Comparison of ENCODE assay signal across 1 cellular context in genomic region chr3:53159415-53160135, GRCh38.
A peak's percentile ranks its signal among the peaks of the same experiment; 100 is the strongest.
TF ChIP-seq lines count a peak whose summit lies in the region.

No MANE protein-coding gene starts in this region.

TF ChIP-seq in HepG2, 621 proteins besides CTCF, POLR2A, EP300 and RAD21 (continued from another document and continues in another):
- TF ChIP-seq, protein P1, sequence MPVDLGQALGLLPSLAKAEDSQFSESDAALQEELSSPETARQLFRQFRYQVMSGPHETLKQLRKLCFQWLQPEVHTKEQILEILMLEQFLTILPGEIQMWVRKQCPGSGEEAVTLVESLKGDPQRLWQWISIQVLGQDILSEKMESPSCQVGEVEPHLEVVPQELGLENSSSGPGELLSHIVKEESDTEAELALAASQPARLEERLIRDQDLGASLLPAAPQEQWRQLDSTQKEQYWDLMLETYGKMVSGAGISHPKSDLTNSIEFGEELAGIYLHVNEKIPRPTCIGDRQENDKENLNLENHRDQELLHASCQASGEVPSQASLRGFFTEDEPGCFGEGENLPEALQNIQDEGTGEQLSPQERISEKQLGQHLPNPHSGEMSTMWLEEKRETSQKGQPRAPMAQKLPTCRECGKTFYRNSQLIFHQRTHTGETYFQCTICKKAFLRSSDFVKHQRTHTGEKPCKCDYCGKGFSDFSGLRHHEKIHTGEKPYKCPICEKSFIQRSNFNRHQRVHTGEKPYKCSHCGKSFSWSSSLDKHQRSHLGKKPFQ (CRISPR knock-in tag; IDR thresholded peaks at IDR 0.05; ENCODE audit: insufficient replicate concordance): peak; percentile 54
- TF ChIP-seq GLMP (CRISPR knock-in tag; IDR thresholded peaks at IDR 0.05; ENCODE audit: borderline replicate concordance) (no peak), RBFOX2 (IDR thresholded peaks at IDR 0.05; ENCODE audit: low read depth, low read length) (no peak), SALL2 (CRISPR knock-in tag; IDR thresholded peaks at IDR 0.05) (no peak), ZNF891 (CRISPR knock-in tag; IDR thresholded peaks at IDR 0.05) (peak; percentile 71; the same call in 1 of the 2 replicates), ZNF260 (CRISPR knock-in tag; IDR thresholded peaks at IDR 0.05; ENCODE audit: borderline replicate concordance, low read depth) (no peak), NR2F2 (IDR thresholded peaks at IDR 0.05; ENCODE audit: borderline replicate concordance, low read depth) (0 out of 2 replicates have a peak, but pooled peaks have one; percentile 23), CREM (IDR thresholded peaks at IDR 0.05) (peak; percentile 46; the same call in 1 of the 2 replicates), CREM (CRISPR knock-in tag; IDR thresholded peaks at IDR 0.05) (no peak), ARID3A (IDR thresholded peaks at IDR 0.05; ENCODE audit: low read depth, low read length) (no peak), MEIS1 (CRISPR knock-in tag; IDR thresholded peaks at IDR 0.05; ENCODE audit: borderline replicate concordance) (no peak), THRA (CRISPR knock-in tag; IDR thresholded peaks at IDR 0.05; ENCODE audit: borderline replicate concordance) (peak; percentile 98), ZBTB43 (CRISPR knock-in tag; conservative IDR thresholded peaks at IDR 0.05) (no peak), NKX3-1 (CRISPR knock-in tag; IDR thresholded peaks at IDR 0.05) (no peak), SP5 (CRISPR knock-in tag; IDR thresholded peaks at IDR 0.05; ENCODE audit: borderline replicate concordance, low read depth) (peak; percentile 79), SUZ12 (IDR thresholded peaks at IDR 0.05; ENCODE audit: low read depth, low read length) (no peak), CEBPB (IDR thresholded peaks at IDR 0.05; ENCODE audit: borderline replicate concordance, low read depth, low read length) (no peak), HMGA1 (CRISPR knock-in tag; conservative IDR thresholded peaks at IDR 0.05) (no peak), NFAT5 (CRISPR knock-in tag; IDR thresholded peaks at IDR 0.05) (no peak)
- TF ChIP-seq, protein P2, sequence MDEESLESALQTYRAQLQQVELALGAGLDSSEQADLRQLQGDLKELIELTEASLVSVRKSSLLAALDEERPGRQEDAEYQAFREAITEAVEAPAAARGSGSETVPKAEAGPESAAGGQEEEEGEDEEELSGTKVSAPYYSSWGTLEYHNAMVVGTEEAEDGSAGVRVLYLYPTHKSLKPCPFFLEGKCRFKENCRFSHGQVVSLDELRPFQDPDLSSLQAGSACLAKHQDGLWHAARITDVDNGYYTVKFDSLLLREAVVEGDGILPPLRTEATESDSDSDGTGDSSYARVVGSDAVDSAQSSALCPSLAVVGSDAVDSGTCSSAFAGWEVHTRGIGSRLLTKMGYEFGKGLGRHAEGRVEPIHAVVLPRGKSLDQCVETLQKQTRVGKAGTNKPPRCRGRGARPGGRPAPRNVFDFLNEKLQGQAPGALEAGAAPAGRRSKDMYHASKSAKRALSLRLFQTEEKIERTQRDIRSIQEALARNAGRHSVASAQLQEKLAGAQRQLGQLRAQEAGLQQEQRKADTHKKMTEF (CRISPR knock-in tag; IDR thresholded peaks at IDR 0.05): peak; percentile 37; the same call in 1 of the 2 replicates
- TF ChIP-seq, protein P3, sequence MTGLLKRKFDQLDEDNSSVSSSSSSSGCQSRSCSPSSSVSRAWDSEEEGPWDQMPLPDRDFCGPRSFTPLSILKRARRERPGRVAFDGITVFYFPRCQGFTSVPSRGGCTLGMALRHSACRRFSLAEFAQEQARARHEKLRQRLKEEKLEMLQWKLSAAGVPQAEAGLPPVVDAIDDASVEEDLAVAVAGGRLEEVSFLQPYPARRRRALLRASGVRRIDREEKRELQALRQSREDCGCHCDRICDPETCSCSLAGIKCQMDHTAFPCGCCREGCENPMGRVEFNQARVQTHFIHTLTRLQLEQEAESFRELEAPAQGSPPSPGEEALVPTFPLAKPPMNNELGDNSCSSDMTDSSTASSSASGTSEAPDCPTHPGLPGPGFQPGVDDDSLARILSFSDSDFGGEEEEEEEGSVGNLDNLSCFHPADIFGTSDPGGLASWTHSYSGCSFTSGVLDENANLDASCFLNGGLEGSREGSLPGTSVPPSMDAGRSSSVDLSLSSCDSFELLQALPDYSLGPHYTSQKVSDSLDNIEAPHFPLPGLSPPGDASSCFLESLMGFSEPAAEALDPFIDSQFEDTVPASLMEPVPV (CRISPR knock-in tag; IDR thresholded peaks at IDR 0.05): no peak
- TF ChIP-seq, protein P4, sequence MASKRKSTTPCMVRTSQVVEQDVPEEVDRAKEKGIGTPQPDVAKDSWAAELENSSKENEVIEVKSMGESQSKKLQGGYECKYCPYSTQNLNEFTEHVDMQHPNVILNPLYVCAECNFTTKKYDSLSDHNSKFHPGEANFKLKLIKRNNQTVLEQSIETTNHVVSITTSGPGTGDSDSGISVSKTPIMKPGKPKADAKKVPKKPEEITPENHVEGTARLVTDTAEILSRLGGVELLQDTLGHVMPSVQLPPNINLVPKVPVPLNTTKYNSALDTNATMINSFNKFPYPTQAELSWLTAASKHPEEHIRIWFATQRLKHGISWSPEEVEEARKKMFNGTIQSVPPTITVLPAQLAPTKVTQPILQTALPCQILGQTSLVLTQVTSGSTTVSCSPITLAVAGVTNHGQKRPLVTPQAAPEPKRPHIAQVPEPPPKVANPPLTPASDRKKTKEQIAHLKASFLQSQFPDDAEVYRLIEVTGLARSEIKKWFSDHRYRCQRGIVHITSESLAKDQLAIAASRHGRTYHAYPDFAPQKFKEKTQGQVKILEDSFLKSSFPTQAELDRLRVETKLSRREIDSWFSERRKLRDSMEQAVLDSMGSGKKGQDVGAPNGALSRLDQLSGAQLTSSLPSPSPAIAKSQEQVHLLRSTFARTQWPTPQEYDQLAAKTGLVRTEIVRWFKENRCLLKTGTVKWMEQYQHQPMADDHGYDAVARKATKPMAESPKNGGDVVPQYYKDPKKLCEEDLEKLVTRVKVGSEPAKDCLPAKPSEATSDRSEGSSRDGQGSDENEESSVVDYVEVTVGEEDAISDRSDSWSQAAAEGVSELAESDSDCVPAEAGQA (IDR thresholded peaks at IDR 0.05; ENCODE audit: low read depth): 0 out of 2 replicates have a peak, but pooled peaks have one; percentile 36
- TF ChIP-seq, protein P4 (CRISPR knock-in tag; IDR thresholded peaks at IDR 0.05; ENCODE audit: borderline replicate concordance): no peak
- TF ChIP-seq, protein P5, sequence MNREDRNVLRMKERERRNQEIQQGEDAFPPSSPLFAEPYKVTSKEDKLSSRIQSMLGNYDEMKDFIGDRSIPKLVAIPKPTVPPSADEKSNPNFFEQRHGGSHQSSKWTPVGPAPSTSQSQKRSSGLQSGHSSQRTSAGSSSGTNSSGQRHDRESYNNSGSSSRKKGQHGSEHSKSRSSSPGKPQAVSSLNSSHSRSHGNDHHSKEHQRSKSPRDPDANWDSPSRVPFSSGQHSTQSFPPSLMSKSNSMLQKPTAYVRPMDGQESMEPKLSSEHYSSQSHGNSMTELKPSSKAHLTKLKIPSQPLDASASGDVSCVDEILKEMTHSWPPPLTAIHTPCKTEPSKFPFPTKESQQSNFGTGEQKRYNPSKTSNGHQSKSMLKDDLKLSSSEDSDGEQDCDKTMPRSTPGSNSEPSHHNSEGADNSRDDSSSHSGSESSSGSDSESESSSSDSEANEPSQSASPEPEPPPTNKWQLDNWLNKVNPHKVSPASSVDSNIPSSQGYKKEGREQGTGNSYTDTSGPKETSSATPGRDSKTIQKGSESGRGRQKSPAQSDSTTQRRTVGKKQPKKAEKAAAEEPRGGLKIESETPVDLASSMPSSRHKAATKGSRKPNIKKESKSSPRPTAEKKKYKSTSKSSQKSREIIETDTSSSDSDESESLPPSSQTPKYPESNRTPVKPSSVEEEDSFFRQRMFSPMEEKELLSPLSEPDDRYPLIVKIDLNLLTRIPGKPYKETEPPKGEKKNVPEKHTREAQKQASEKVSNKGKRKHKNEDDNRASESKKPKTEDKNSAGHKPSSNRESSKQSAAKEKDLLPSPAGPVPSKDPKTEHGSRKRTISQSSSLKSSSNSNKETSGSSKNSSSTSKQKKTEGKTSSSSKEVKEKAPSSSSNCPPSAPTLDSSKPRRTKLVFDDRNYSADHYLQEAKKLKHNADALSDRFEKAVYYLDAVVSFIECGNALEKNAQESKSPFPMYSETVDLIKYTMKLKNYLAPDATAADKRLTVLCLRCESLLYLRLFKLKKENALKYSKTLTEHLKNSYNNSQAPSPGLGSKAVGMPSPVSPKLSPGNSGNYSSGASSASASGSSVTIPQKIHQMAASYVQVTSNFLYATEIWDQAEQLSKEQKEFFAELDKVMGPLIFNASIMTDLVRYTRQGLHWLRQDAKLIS (CRISPR knock-in tag; IDR thresholded peaks at IDR 0.05): no peak
